ENCODE assay signal across 8 cellular contexts in genomic region chr17:76734080-76734840, GRCh38. TPM values are rescaled to one million over a fixed set of nuclear protein-coding genes. Genes with fewer than 3 reads are reported as not detected.
A peak's percentile ranks its signal among the peaks of the same experiment; 100 is the strongest.
DNase-seq lines count a peak whose midpoint lies in the region; ATAC-seq and TF ChIP-seq lines count a peak whose summit lies in the region.

No MANE protein-coding gene starts in this region.

- H3K36me3 ChIP-seq in neutrophil (peaks cover 44% of the 10 kb centered on the region), mucosa of descending colon (ENCODE audit: low read depth) (no peaks in the 10 kb centered on the region)

- peak overlapping the region; percentile 96 for H3K27ac ChIP-seq in neutrophil

- H3K4me1 ChIP-seq in neutrophil (ENCODE audit: control insufficient read depth in 1 of 2, insufficient read depth in 1 of 2, low read depth in 1 of 2, low read length in 1 of 2) = peaks cover 46 to 60% of the 10 kb centered on the region in 2 experiments
- peaks cover 21% of the 10 kb centered on the region for H3K4me1 ChIP-seq in mucosa of descending colon (ENCODE audit: low read depth)

- peak overlapping the region; percentile 50 for H3K27ac Mint-ChIP-seq in dendritic cell treated with granulocyte-macrophage colony-stimulating factor and Interleukin-4, amounts not matched to agents 40 ng/mL and 50 ng/mL, for 4 days

- ATAC-seq in mucosa of descending colon (no peak), HG03095 (IDR thresholded peaks at IDR 0.05; ENCODE audit: unreplicated experiment) (no peak)

- H3K27me3 Mint-ChIP-seq in dendritic cell treated with granulocyte-macrophage colony-stimulating factor and Interleukin-4, amounts not matched to agents 40 ng/mL and 50 ng/mL, for 4 days = no peaks in the 10 kb centered on the region

- TF ChIP-seq CTCF in GM12875 (IDR thresholded peaks at IDR 0.05; ENCODE audit: borderline replicate concordance, insufficient read depth, low read depth, low read length) = no peak
- no peak for TF ChIP-seq CTCF in neutrophil (IDR thresholded peaks at IDR 0.05)
- TF ChIP-seq CTCF in mucosa of descending colon (IDR thresholded peaks at IDR 0.05) = no peak

- H3K27me3 ChIP-seq in neutrophil = no peaks in the 10 kb centered on the region

- H3K36me3 Mint-ChIP-seq in dendritic cell treated with granulocyte-macrophage colony-stimulating factor and Interleukin-4, amounts not matched to agents 40 ng/mL and 50 ng/mL, for 4 days (ENCODE audit: low read depth) = peaks cover 91% of the 10 kb centered on the region

- peak; percentile 27 for DNase-seq in NOMO-1 treated with dmso at 0.1 percent for 144 hours (lab: John Stamatoyannopoulos, UW; ENCODE audit: unreplicated experiment)
- no peak for DNase-seq in NCI-H1694 (lab: John Stamatoyannopoulos, UW)
- no peak for DNase-seq in mucosa of descending colon
- no peak for DNase-seq in HuH-7.5 (ENCODE audit: low spot score)

- H3K4me3 ChIP-seq in GM12875 (ENCODE audit: low read depth, low read length) (peak overlapping the region; percentile 91), neutrophil (ENCODE audit: low read depth in 1 of 2, low read length in 1 of 2) (peak overlapping the region; percentile 92), mucosa of descending colon (no peak overlapping the region)

- H3K4me1 Mint-ChIP-seq in dendritic cell treated with granulocyte-macrophage colony-stimulating factor and Interleukin-4, amounts not matched to agents 40 ng/mL and 50 ng/mL, for 4 days (ENCODE audit: low read depth) = peaks cover 34% of the 10 kb centered on the region

- no peaks in the 10 kb centered on the region for H3K9me3 Mint-ChIP-seq in dendritic cell treated with granulocyte-macrophage colony-stimulating factor and Interleukin-4, amounts not matched to agents 40 ng/mL and 50 ng/mL, for 4 days

- peak overlapping the region; percentile 92 for H3K4me3 Mint-ChIP-seq in dendritic cell treated with granulocyte-macrophage colony-stimulating factor and Interleukin-4, amounts not matched to agents 40 ng/mL and 50 ng/mL, for 4 days

- intact Hi-C loops in dendritic cell treated with granulocyte-macrophage colony-stimulating factor and Interleukin-4, amounts not matched to agents 40 ng/mL and 50 ng/mL, for 4 days (cut with micrococcal nuclease) = no loop called here
- intact Hi-C loops in mucosa of descending colon (cut with DNase I, micrococcal nuclease) = no loop called here

- H3K9me3 ChIP-seq in neutrophil (no peaks in the 10 kb centered on the region), mucosa of descending colon (no peaks in the 10 kb centered on the region)

RNA-seq across cellular contexts. Expression of gene SRSF2, which starts 2.9 kb away (rescaled TPM):
- 100 to 1,000 TPM; 130 to 166 (median 134) TPM for total RNA-seq in mucosa of descending colon

RNA-seq across cellular contexts. Expression of gene MFSD11, which starts 3.7 kb away (rescaled TPM):
- 10 to 100 TPM; 31.2 to 38.2 (median 33.2) TPM for total RNA-seq in mucosa of descending colon

RNA-seq across cellular contexts. Expression of gene METTL23, which starts 7.6 kb away (rescaled TPM):
- total RNA-seq in mucosa of descending colon = 10 to 100 TPM; 22.5 to 30.4 (median 28.7) TPM

RNA-seq across cellular contexts. Expression of gene JMJD6, which starts 7.9 kb away (rescaled TPM):
- 10 to 100 TPM; 27.0 to 56.3 (median 30.3) TPM for total RNA-seq in mucosa of descending colon

RNA-seq across cellular contexts. Expression of gene MXRA7, which starts 23.5 kb away (rescaled TPM):
- total RNA-seq in mucosa of descending colon = 100 to 1,000 TPM in 1 of 3 donors, 10 to 100 TPM in 2; 11.4 to 214 (median 24.5) TPM
